In genomic region chr22:22710719-22711531, GRCh38 we compare ENCODE assay signal across 8 cellular contexts.
DNase-seq lines count a peak whose midpoint lies in the region; ATAC-seq and TF ChIP-seq lines count a peak whose summit lies in the region.

No MANE protein-coding gene starts in this region.

- CTCF ChIA-PET in activated CD4-positive, alpha-beta T cell treated with anti-CD3 and anti-CD28 coated beads, Interleukin-2, amount 10 ng/mL, durations not matched to agents 7 days and 5 days (lab: Charles Lee) = no interaction called here

- H3K27ac Mint-ChIP-seq in activated CD4-positive, alpha-beta T cell treated with anti-CD3 and anti-CD28 coated beads, Interleukin-2, amount 10 ng/mL, durations not matched to agents 7 days and 5 days = no peak overlapping the region

- no peaks in the 10 kb centered on the region for H3K36me3 Mint-ChIP-seq in activated CD4-positive, alpha-beta T cell treated with anti-CD3 and anti-CD28 coated beads, Interleukin-2, amount 10 ng/mL, durations not matched to agents 7 days and 5 days (ENCODE audit: low read depth)

- H3K4me3 ChIP-seq in KMS-11 (IDR thresholded peaks at IDR 0.05; ENCODE audit: insufficient read depth, low read depth, low read length) = no peak overlapping the region
- H3K4me3 ChIP-seq in coronary artery = no peak overlapping the region

- H3K4me1 Mint-ChIP-seq in activated CD4-positive, alpha-beta T cell treated with anti-CD3 and anti-CD28 coated beads, Interleukin-2, amount 10 ng/mL, durations not matched to agents 7 days and 5 days = peaks cover 1% of the 10 kb centered on the region

- no peaks in the 10 kb centered on the region for H3K36me3 ChIP-seq in KMS-11 (ENCODE audit: insufficient read depth)

- H3K9ac ChIP-seq in KMS-11 = no peak overlapping the region

- DNase-seq in EH (ENCODE audit: low read depth) = peak; percentile 44
- peak; percentile 79 for DNase-seq in activated CD4-positive, alpha-beta T cell treated with anti-CD3 and anti-CD28 coated beads, Interleukin-2, amount 10 ng/mL, durations not matched to agents 7 days and 5 days
- peak; percentile 70 for DNase-seq in coronary artery (ENCODE audit: low spot score)
- peak; percentile 91 for DNase-seq in mesenteric fat pad (ENCODE audit: low spot score)
- DNase-seq in stimulated activated CD8-positive, alpha-beta memory T cell treated with anti-CD3 and anti-CD28 coated beads, Interleukin-7, amount 100 ng/mL, for 1 hour (ENCODE audit: low read depth in 2 of 2) = peak; percentile 51 to 72
- no peak for DNase-seq in SIG-M5 (lab: John Stamatoyannopoulos, UW)

- H3K27ac ChIP-seq in KMS-11 = no peak overlapping the region
- no peak overlapping the region for H3K27ac ChIP-seq in coronary artery

- H3K9me3 Mint-ChIP-seq in activated CD4-positive, alpha-beta T cell treated with anti-CD3 and anti-CD28 coated beads, Interleukin-2, amount 10 ng/mL, durations not matched to agents 7 days and 5 days = no peaks in the 10 kb centered on the region

- ATAC-seq in GM21619 (IDR thresholded peaks at IDR 0.05; ENCODE audit: unreplicated experiment) = no peak

- H3K27me3 ChIP-seq in KMS-11 (ENCODE audit: insufficient read depth, low read depth) = no peaks in the 10 kb centered on the region

- H3K4me3 Mint-ChIP-seq in activated CD4-positive, alpha-beta T cell treated with anti-CD3 and anti-CD28 coated beads, Interleukin-2, amount 10 ng/mL, durations not matched to agents 7 days and 5 days = no peak overlapping the region

- H3K79me2 ChIP-seq in KMS-11 (ENCODE audit: insufficient read depth, low read depth) = no peaks in the 10 kb centered on the region

- H3K27me3 Mint-ChIP-seq in activated CD4-positive, alpha-beta T cell treated with anti-CD3 and anti-CD28 coated beads, Interleukin-2, amount 10 ng/mL, durations not matched to agents 7 days and 5 days = peaks cover 4% of the 10 kb centered on the region

- no peaks in the 10 kb centered on the region for H4K20me1 ChIP-seq in KMS-11 (ENCODE audit: insufficient read depth)

- peak overlapping the region; percentile 26; the same call in 1 of the 2 replicates for H2AFZ ChIP-seq in KMS-11 (ENCODE audit: low read depth)

- peak; percentile 94 for TF ChIP-seq CTCF in KMS-11 (conservative IDR thresholded peaks at IDR 0.05; ENCODE audit: low read depth, low read length)
- peak; percentile 83 for TF ChIP-seq CTCF in coronary artery (IDR thresholded peaks at IDR 0.05)

- POLR2A ChIA-PET in activated CD4-positive, alpha-beta T cell treated with anti-CD3 and anti-CD28 coated beads, Interleukin-2, amount 10 ng/mL, durations not matched to agents 7 days and 5 days (lab: Charles Lee) = no interaction called here

- no peak overlapping the region for H3K4me2 ChIP-seq in KMS-11

- no peaks in the 10 kb centered on the region for H3K4me1 ChIP-seq in KMS-11 (ENCODE audit: low read depth, poor library complexity, severe bottlenecking)
